Comparison of ENCODE assay signal across 8 cellular contexts in genomic region chr4:1721003-1721665, GRCh38. TPM values are rescaled to one million over a fixed set of nuclear protein-coding genes. Genes with fewer than 3 reads are reported as not detected.
DNase-seq lines count a peak whose midpoint lies in the region; ATAC-seq, FAIRE-seq and TF ChIP-seq lines count a peak whose summit lies in the region.

TACC3 (plus strand) TSS chr4:1721521; CDS start chr4:1723422, 1,901 bp downstream.
TMEM129 (minus strand) TSS chr4:1721323; CDS start chr4:1720837, 486 bp downstream.

- H3K4me1 Mint-ChIP-seq in CD4-positive, alpha-beta T cell (ENCODE audit: low read depth), result peaks cover 56% of the 10 kb centered on the region

- peak; percentile 90 to 96 (median 93) for DNase-seq in CD4-positive, alpha-beta T cell
- peak; percentile 95 for DNase-seq in NCI-H82 (lab: John Stamatoyannopoulos, UW)
- peak; percentile 93 to 95 for DNase-seq in activated CD4-positive, alpha-beta T cell treated with anti-CD3 and anti-CD28 coated beads, Interleukin-2, amount 50 U/mL, for 48 hours
- DNase-seq in dermis blood vessel endothelial cell, result peak; percentile 92
- peak; percentile 94 for DNase-seq in HepG2 (ENCODE audit: low spot score)
- peak; percentile 92 for DNase-seq in stimulated activated CD4-positive, alpha-beta T cell treated with anti-CD3 and anti-CD28 coated beads, Interleukin-4, amount 100 ng/mL, for 1 hour

- peak within 1 kb of the TSS; percentile 92 for H3K4me3 Mint-ChIP-seq in CD4-positive, alpha-beta T cell

- no TSS peak for BruUV-seq in HepG2 (replicated peaks; lab: Mats Ljungman, UMichigan)

- H3K27ac ChIP-seq in CD4-positive, alpha-beta T cell (ENCODE audit: low read depth, low read length), result peak within 1 kb of the TSS; percentile 88
- peak within 1 kb of the TSS; percentile 87 for H3K27ac ChIP-seq in HepG2 (ENCODE audit: extremely low read length, insufficient read depth, low read length)

- TF ChIP-seq CTCF in CD4-positive, alpha-beta T cell (IDR thresholded peaks at IDR 0.05), result no peak
- TF ChIP-seq CTCF in HepG2 (CRISPR knock-in tag; IDR thresholded peaks at IDR 0.05), result 0 out of 2 replicates have a peak, but pooled peaks have one; percentile 2

- H3K9ac ChIP-seq in HepG2 (ENCODE audit: insufficient read depth, low read depth, low read length), result peak within 1 kb of the TSS; percentile 91

- FAIRE-seq in HepG2 (lab: Jason Lieb, UNC), result peak; percentile 47

- peaks cover 24% of the 10 kb centered on the region for H3K36me3 Mint-ChIP-seq in CD4-positive, alpha-beta T cell (ENCODE audit: low read depth)

- TF ChIP-seq EP300 in HepG2 (IDR thresholded peaks at IDR 0.05; ENCODE audit: low read depth in 2 of 2, low read length in 2 of 2) (0 out of 4 replicates have a peak, but pooled peaks have one; percentile 9 to 61), HepG2 (CRISPR knock-in tag; IDR thresholded peaks at IDR 0.05; ENCODE audit: borderline replicate concordance) (no peak)

- CTCF ChIA-PET in CD4-positive, alpha-beta T cell (lab: Charles Lee), result interaction anchor here (2.9 kb wide), 1 partner anchor 28 kb away, joined by 18 read pairs; no protein-coding TSS in a partner anchor
- CTCF ChIA-PET in HepG2 (lab: Yijun Ruan, JAX; ENCODE audit: low intra/inter-chr PET ratio, low total read pairs), result no interaction called here

- peaks cover 4 to 22% of the 10 kb centered on the region in 2 experiments; a peak in 4 of 5 replicates for H3K36me3 ChIP-seq in HepG2 (replicated peaks in 1 of 2; ENCODE audit: control insufficient read depth in 1 of 2, insufficient read depth in 2 of 2, low read length in 2 of 2)

- intact Hi-C loops in CD4-positive, alpha-beta T cell (cut with DNase I, micrococcal nuclease), result loop anchor here (1.0 to 10.0 kb wide), 7 partner anchors 9 to 1354 kb away; partner anchors contain the start of genes CTBP1 (in 1 of the 2), FAM53A (in 1 of the 2), HAUS3 (in 1 of the 2) and HTT (in 1 of the 2)
- intact Hi-C loops in HepG2 (cut with micrococcal nuclease; ENCODE audit: unreplicated experiment), result no loop called here

- H2AFZ ChIP-seq in HepG2 (ENCODE audit: low read length), result no peak within 1 kb of the TSS

- WGBS in HepG2 (ENCODE audit: low lambda C conversion rate), result no CpG with 5 or more reads among the region's 83 CpGs

- peak; percentile 80 for ATAC-seq in CD4-positive, alpha-beta T cell (ENCODE audit: poor library complexity)
- peak; percentile 75 for ATAC-seq in GM19452 (IDR thresholded peaks at IDR 0.05; ENCODE audit: unreplicated experiment)
- ATAC-seq in HG03575 (IDR thresholded peaks at IDR 0.05; ENCODE audit: extremely low read depth, insufficient number of reproducible peaks, low FRiP score, unreplicated experiment), result peak; percentile 35
- ATAC-seq in HepG2, result peak; percentile 84

- peaks cover 39% of the 10 kb centered on the region for H3K4me1 ChIP-seq in HepG2 (ENCODE audit: insufficient read depth, low read length)

- no peaks in the 10 kb centered on the region for H3K27me3 ChIP-seq in CD4-positive, alpha-beta T cell (ENCODE audit: control insufficient read depth, insufficient read depth, low read length)
- H3K27me3 ChIP-seq in HepG2 (ENCODE audit: control insufficient read depth in 1 of 2, insufficient read depth in 2 of 2, low read length in 2 of 2), result no peaks in the 10 kb centered on the region

- peaks cover 31% of the 10 kb centered on the region for H3K79me2 ChIP-seq in HepG2 (ENCODE audit: insufficient read depth, low read length)

- peak within 1 kb of the TSS; percentile 99 for H3K27ac Mint-ChIP-seq in CD4-positive, alpha-beta T cell

- H3K9me3 Mint-ChIP-seq in CD4-positive, alpha-beta T cell, result no peaks in the 10 kb centered on the region

- H3K4me3 ChIP-seq in HepG2 (replicated peaks in 1 of 3; ENCODE audit: insufficient read depth in 1 of 3, low read depth in 2 of 3, low read length in 3 of 3), result peak within 1 kb of the TSS; percentile 86 to 94 (median 92)

- in situ Hi-C loops in HepG2 (cut with HindIII; ENCODE audit: extremely low pct_ligation_motif_present, low pct_unique_long_range_greater_than_20kb), result no loop called here

- peak in 1 of 2 experiments; percentile 63; a peak in 2 of 4 replicates for TF ChIP-seq POLR2A in HepG2 (IDR thresholded peaks at IDR 0.05; ENCODE audit: insufficient read depth in 1 of 2, low read depth in 2 of 2, low read length in 2 of 2)

- no peaks in the 10 kb centered on the region for H3K9me3 ChIP-seq in CD4-positive, alpha-beta T cell (ENCODE audit: control insufficient read depth, low read length)
- H3K9me3 ChIP-seq in HepG2 (ENCODE audit: low read length), result no peaks in the 10 kb centered on the region

- POLR2A ChIA-PET in CD4-positive, alpha-beta T cell (lab: Charles Lee), result interaction anchor here (0.6 to 12.1 kb wide), 8 partner anchors 11 to 1242 kb away, joined by 3 to 205 read pairs (median 4); partner anchors contain the start of genes GRK4, NOP14, SLBP and UVSSA
- POLR2A ChIA-PET in HepG2 (lab: Yijun Ruan, JAX), result interaction anchor here (0.7 to 3.3 kb wide), 8 partner anchors 9 to 135 kb away, joined by 3 to 31 read pairs (median 4); partner anchors contain the start of genes FGFR3, LETM1 and SLBP

- TF ChIP-seq RAD21 in HepG2 (CRISPR knock-in tag; IDR thresholded peaks at IDR 0.05), result no peak

- no peaks in the 10 kb centered on the region for H3K27me3 Mint-ChIP-seq in CD4-positive, alpha-beta T cell

- H4K20me1 ChIP-seq in HepG2 (ENCODE audit: insufficient read depth, low read length), result no peaks in the 10 kb centered on the region

- peak within 1 kb of the TSS; percentile 97 for H3K4me2 ChIP-seq in HepG2 (ENCODE audit: low read depth, low read length)

TF ChIP-seq in HepG2, 621 proteins besides CTCF, POLR2A, EP300 and RAD21 (continues in another document):
- 0 out of 2 replicates have a peak, but pooled peaks have one; percentile 24 for TF ChIP-seq SALL1 (CRISPR knock-in tag; IDR thresholded peaks at IDR 0.05)

RNA-seq across cellular contexts. Expression of gene TACC3, which starts in this region (rescaled TPM):
- total RNA-seq in CD4-positive, alpha-beta T cell, result 100 to 1,000 TPM; 123 TPM
- total RNA-seq in dermis blood vessel endothelial cell (13.4 and 34.2 TPM in 2 replicates), HepG2 (2016; rRNA removed; fragmentation: Illumina TruSeq; extraction: Trizol) (21.2 and 35.4 TPM in 2 replicates)
- total RNA-seq in HepG2 (2016; cell fraction: cytosol; rRNA removed; fragmentation: Illumina TruSeq; extraction: Trizol; ENCODE audit: low read depth), result 9.8 and 10.0 TPM in 2 replicates
- 23.8 and 32.4 TPM in 2 replicates for total RNA-seq in HepG2 (2016; cell fraction: insoluble cytoplasmic fraction; rRNA removed; fragmentation: Illumina TruSeq; extraction: Trizol)
- total RNA-seq in HepG2 (2016; cell fraction: membrane; rRNA removed; fragmentation: Illumina TruSeq; extraction: Trizol), result 15.9 and 17.1 TPM in 2 replicates
- total RNA-seq in HepG2 (2016; cell fraction: nucleus; rRNA removed; fragmentation: Illumina TruSeq; extraction: Trizol), result 24.3 and 29.3 TPM in 2 replicates
- polyA plus RNA-seq in HepG2 (2011; rRNA removed), result 15.7 and 20.3 TPM in 2 replicates
- 8.7 and 16.8 TPM in 2 replicates for polyA plus RNA-seq in HepG2 (2011; cell fraction: cytosol; rRNA removed)
- 68.2 and 101 TPM in 2 replicates for polyA plus RNA-seq in HepG2 (2011; cell fraction: nucleus; rRNA removed)
- polyA plus RNA-seq in HepG2 (2012), result 16.3 and 27.3 TPM in 2 replicates
- 5.5 and 6.4 TPM in 2 replicates for polyA plus RNA-seq in HepG2 (2016; cell fraction: cytosol; fragmentation: Illumina TruSeq; extraction: Trizol; ENCODE audit: low read depth)
- polyA plus RNA-seq in HepG2 (2016; cell fraction: insoluble cytoplasmic fraction; fragmentation: Illumina TruSeq; extraction: Trizol; ENCODE audit: low read depth), result 59.5 and 79.8 TPM in 2 replicates
- 10.8 and 13.8 TPM in 2 replicates for polyA plus RNA-seq in HepG2 (2016; cell fraction: membrane; fragmentation: Illumina TruSeq; extraction: Trizol; ENCODE audit: low read depth)
- 133 and 138 TPM in 2 replicates for polyA plus RNA-seq in HepG2 (2016; cell fraction: nucleus; fragmentation: Illumina TruSeq; extraction: Trizol; ENCODE audit: insufficient read depth, low read depth)
- polyA minus RNA-seq in HepG2 (2011; rRNA and poly(A)+ RNA removed; ENCODE audit: low replicate concordance), result 12.7 and 22.2 TPM in 2 replicates
- 7.4 and 8.9 TPM in 2 replicates for polyA minus RNA-seq in HepG2 (2011; cell fraction: cytosol; rRNA and poly(A)+ RNA removed)
- polyA minus RNA-seq in HepG2 (2011; cell fraction: nucleus; rRNA and poly(A)+ RNA removed), result 10.9 and 13.8 TPM in 2 replicates

RNA-seq across cellular contexts. Expression of gene TMEM129, which starts in this region (rescaled TPM):
- 10 to 100 TPM; 17.2 to 17.6 TPM for total RNA-seq in CD4-positive, alpha-beta T cell
- total RNA-seq in dermis blood vessel endothelial cell (34.7 and 44.8 TPM in 2 replicates), HepG2 (2016; rRNA removed; fragmentation: Illumina TruSeq; extraction: Trizol) (15.5 and 25.8 TPM in 2 replicates)
- 9.2 and 12.7 TPM in 2 replicates for total RNA-seq in HepG2 (2016; cell fraction: cytosol; rRNA removed; fragmentation: Illumina TruSeq; extraction: Trizol; ENCODE audit: low read depth)
- total RNA-seq in HepG2 (2016; cell fraction: insoluble cytoplasmic fraction; rRNA removed; fragmentation: Illumina TruSeq; extraction: Trizol), result 14.4 and 26.2 TPM in 2 replicates
- total RNA-seq in HepG2 (2016; cell fraction: membrane; rRNA removed; fragmentation: Illumina TruSeq; extraction: Trizol), result 28.5 and 34.5 TPM in 2 replicates
- 20.4 and 23.0 TPM in 2 replicates for total RNA-seq in HepG2 (2016; cell fraction: nucleus; rRNA removed; fragmentation: Illumina TruSeq; extraction: Trizol)
- 19.0 and 36.1 TPM in 2 replicates for polyA plus RNA-seq in HepG2 (2011; rRNA removed)
- polyA plus RNA-seq in HepG2 (2011; cell fraction: cytosol; rRNA removed), result 18.9 and 32.3 TPM in 2 replicates
- polyA plus RNA-seq in HepG2 (2011; cell fraction: nucleus; rRNA removed), result 79.1 and 84.6 TPM in 2 replicates
- 16.1 and 20.7 TPM in 2 replicates for polyA plus RNA-seq in HepG2 (2012)
- 9.4 and 10.4 TPM in 2 replicates for polyA plus RNA-seq in HepG2 (2016; cell fraction: cytosol; fragmentation: Illumina TruSeq; extraction: Trizol; ENCODE audit: low read depth)
- 14.1 and 16.2 TPM in 2 replicates for polyA plus RNA-seq in HepG2 (2016; cell fraction: insoluble cytoplasmic fraction; fragmentation: Illumina TruSeq; extraction: Trizol; ENCODE audit: low read depth)
- 21.6 and 23.3 TPM in 2 replicates for polyA plus RNA-seq in HepG2 (2016; cell fraction: membrane; fragmentation: Illumina TruSeq; extraction: Trizol; ENCODE audit: low read depth)
- 36.1 and 41.5 TPM in 2 replicates for polyA plus RNA-seq in HepG2 (2016; cell fraction: nucleus; fragmentation: Illumina TruSeq; extraction: Trizol; ENCODE audit: insufficient read depth, low read depth)
- polyA minus RNA-seq in HepG2 (2011; rRNA and poly(A)+ RNA removed; ENCODE audit: low replicate concordance), result 7.1 and 61.3 TPM in 2 replicates
- 18.8 and 21.5 TPM in 2 replicates for polyA minus RNA-seq in HepG2 (2011; cell fraction: cytosol; rRNA and poly(A)+ RNA removed)
- polyA minus RNA-seq in HepG2 (2011; cell fraction: nucleus; rRNA and poly(A)+ RNA removed), result 6.4 and 8.5 TPM in 2 replicates

Comparison
In these comparisons a context has a peak if more than half of its experiments do, and no peak if none do; other contexts are left out.
1. Peak in every context shown above with its lines: DNase-seq, ATAC-seq, H3K4me3 ChIP-seq and H3K27ac ChIP-seq.